In the genomic region with DNA sequence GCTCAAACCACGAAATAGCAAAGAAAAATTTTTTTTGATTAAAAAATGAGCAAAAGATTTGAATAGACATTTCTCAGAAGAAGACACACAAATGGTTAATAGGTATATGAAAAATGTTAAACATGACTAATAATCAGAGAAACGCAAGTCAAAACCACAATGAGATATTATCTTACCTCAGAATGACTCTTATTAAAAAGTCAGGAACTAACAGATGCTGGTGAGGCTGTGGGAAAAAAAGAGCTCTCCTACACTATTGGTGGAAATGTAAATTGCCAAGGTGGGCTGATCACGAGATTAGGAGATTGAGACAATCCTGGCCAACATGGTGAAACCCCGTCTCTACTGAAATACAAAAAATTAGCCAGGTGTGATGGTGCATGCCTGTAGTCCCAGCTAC, we compare ENCODE assay signal across 29 cellular contexts.
DNase-seq lines count a peak whose midpoint lies in the region; ATAC-seq and TF ChIP-seq lines count a peak whose summit lies in the region.
"Had no signal": no experiment of that assay in that cellular context is flagged by ENCODE, and none has a peak within 500 bp of the region (broad histone marks: within the 10 kb centered on the region; RNA-seq: fewer than 3 reads in every experiment).

No MANE protein-coding gene starts in this region.

- H3K4me1 ChIP-seq in mammary epithelial cell (ENCODE audit: insufficient read depth, low read length): peaks cover 6% of the 10 kb centered on the region
- H3K4me1 ChIP-seq: BLaER1 treated with 17β-estradiol and CSF1 and Interleukin-3, amounts not matched to agents 10 nM and 100 nM; body of pancreas; heart left ventricle; suprapubic skin; upper lobe of left lung had no signal

- H2AFZ ChIP-seq in mammary epithelial cell (ENCODE audit: low read depth, low read length): no peak overlapping the region

- no peak for ATAC-seq in HG02759 (IDR thresholded peaks at IDR 0.05; ENCODE audit: unreplicated experiment)
- no peak for ATAC-seq in HG03342 (IDR thresholded peaks at IDR 0.05; ENCODE audit: unreplicated experiment)
- ATAC-seq: activated CD8-positive, alpha-beta memory T cell treated with anti-CD3 and anti-CD28 coated beads, Interleukin-2, amount 10 ng/mL, durations not matched to agents 7 days and 5 days; activated naive CD8-positive, alpha-beta T cell treated with anti-CD3 and anti-CD28 coated beads, Interleukin-2, amount 50 U/mL, for 24 hours; activated T-cell treated with anti-CD3 and anti-CD28 coated beads, Interleukin-2, amount 50 U/mL, for 72 hours; body of pancreas; heart left ventricle; stimulated activated naive B cell treated with anti-CD40 and anti-IgM and Interleukin-4, amounts not matched to agents 10 μg/mL and 1 μg/mL and 100 μg/mL, for 72 hours had no signal

- H3K27me3 ChIP-seq in mammary epithelial cell (ENCODE audit: insufficient read depth, low read length): no peaks in the 10 kb centered on the region
- H3K27me3 ChIP-seq: BLaER1 treated with 17β-estradiol and CSF1 and Interleukin-3, amounts not matched to agents 10 nM and 100 nM; body of pancreas; heart left ventricle; suprapubic skin; upper lobe of left lung had no signal

- BruUV-seq in mammary epithelial cell (replicated peaks; lab: Mats Ljungman, UMichigan): no TSS peak

- intact Hi-C loops in mammary epithelial cell (cut with micrococcal nuclease): no loop called here

- H4K20me1 ChIP-seq in mammary epithelial cell (ENCODE audit: insufficient read depth, low read length): no peaks in the 10 kb centered on the region
- H4K20me1 ChIP-seq: BLaER1 treated with 17β-estradiol and CSF1 and Interleukin-3, amounts not matched to agents 10 nM and 100 nM had no signal

- no peaks in the 10 kb centered on the region for H3K79me2 ChIP-seq in mammary epithelial cell (ENCODE audit: insufficient read depth, low read length)

- no peak overlapping the region for H3K4me2 ChIP-seq in mammary epithelial cell (ENCODE audit: insufficient read depth, low read depth, low read length)
- H3K4me2 ChIP-seq: BLaER1 treated with 17β-estradiol and CSF1 and Interleukin-3, amounts not matched to agents 10 nM and 100 nM had no signal

- no peak overlapping the region for H3K27ac ChIP-seq in mammary epithelial cell (ENCODE audit: insufficient read depth, low read depth, low read length)
- H3K27ac ChIP-seq: BLaER1 treated with 17β-estradiol and CSF1 and Interleukin-3, amounts not matched to agents 10 nM and 100 nM; body of pancreas; heart left ventricle; HL-60; RWPE1; SK-N-MC; suprapubic skin; upper lobe of left lung had no signal

- no peaks in the 10 kb centered on the region for H3K36me3 ChIP-seq in mammary epithelial cell (ENCODE audit: insufficient read depth, low read length)
- H3K36me3 ChIP-seq: BLaER1 treated with 17β-estradiol and CSF1 and Interleukin-3, amounts not matched to agents 10 nM and 100 nM; heart left ventricle; suprapubic skin; upper lobe of left lung had no signal

- dilution Hi-C loops in mammary epithelial cell (cut with HindIII; ENCODE audit: low sequenced_read_pairs): no loop called here

- peak; percentile 88 for DNase-seq in ELR (ENCODE audit: low read depth)
- DNase-seq in NCI-H226: peak; percentile 83
- peak; percentile 87 for DNase-seq in mammary epithelial cell
- peak; percentile 70 for DNase-seq in fibroblast of villous mesenchyme (ENCODE audit: low read depth)
- DNase-seq in activated effector memory CD4-positive, alpha-beta T cell treated with anti-CD3 and anti-CD28 coated beads, Interleukin-2, amount 50 U/mL, for 16 hours: no peak
- DNase-seq in activated CD4-positive, alpha-beta T cell treated with anti-CD3 and anti-CD28 coated beads for 1 hour: no peak
- DNase-seq: activated B cell treated with CpG ODN at 0.5 μM for 24 hours; activated CD4-positive, alpha-beta T cell treated with anti-CD3 and anti-CD28 coated beads, Interleukin-2, amount 50 U/mL, for 4 hours; activated CD8-positive, alpha-beta memory T cell treated with anti-CD3 and anti-CD28 coated beads, Interleukin-2, amount 10 ng/mL, durations not matched to agents 7 days and 5 days; activated naive CD4-positive, alpha-beta T cell; activated naive CD8-positive, alpha-beta T cell treated with anti-CD3 and anti-CD28 coated beads, Interleukin-2, amount 50 U/mL, for 24 hours; activated T-cell treated with anti-CD3 and anti-CD28 coated beads, Interleukin-2, amount 50 U/mL, for 72 hours; body of pancreas; GDM1; heart left ventricle; Kasumi-1; NCI-H1436 treated with DMSO at 0.1 percent for 48 hours; NCI-H2107; NCI-H510A; small intestine; stimulated activated naive B cell treated with anti-CD40 and anti-IgM and Interleukin-4, amounts not matched to agents 10 μg/mL and 1 μg/mL and 100 μg/mL, for 72 hours; upper lobe of left lung had no signal

- no peak overlapping the region for H3K9ac ChIP-seq in mammary epithelial cell (ENCODE audit: insufficient read depth, low read length)
- H3K9ac ChIP-seq: BLaER1 treated with 17β-estradiol and CSF1 and Interleukin-3, amounts not matched to agents 10 nM and 100 nM had no signal

- 21% methylated on average over 3 of the region's 4 CpGs for WGBS in mammary epithelial cell (ENCODE audit: low coverage, missing lambda C conversion rate)

- CTCF ChIA-PET in mammary epithelial cell (lab: Charles Lee; ENCODE audit: low non-redundant PET): interaction anchor here (0.6 kb wide), 1 partner anchor 60 kb away, joined by 7 read pairs; no protein-coding TSS in a partner anchor

- H3K4me3 ChIP-seq in mammary epithelial cell (replicated peaks in 1 of 3; ENCODE audit: insufficient read depth in 1 of 3, low read depth in 2 of 3, low read length in 3 of 3) (no peak overlapping the region), fibroblast of villous mesenchyme (ENCODE audit: low read depth, low read length) (no peak overlapping the region)
- H3K4me3 ChIP-seq: BLaER1 treated with 17β-estradiol and CSF1 and Interleukin-3, amounts not matched to agents 10 nM and 100 nM; body of pancreas; heart left ventricle; SK-N-MC; suprapubic skin; upper lobe of left lung had no signal

- H3K9me3 ChIP-seq in mammary epithelial cell (replicated peaks; ENCODE audit: insufficient read depth, low read length): no peaks in the 10 kb centered on the region
- H3K9me3 ChIP-seq: body of pancreas, suprapubic skin, upper lobe of left lung had no signal

- in situ Hi-C loops in mammary epithelial cell (cut with MboI; ENCODE audit: low sequenced_read_pairs in 2 of 2): no loop called here

- TF ChIP-seq CTCF in mammary epithelial cell (conservative IDR thresholded peaks at IDR 0.05 in 1 of 2, IDR thresholded peaks at IDR 0.05 in 1 of 2; ENCODE audit: extremely low read depth in 1 of 2, insufficient read depth in 1 of 2, low read depth in 1 of 2, low read length in 2 of 2): no peak
- TF ChIP-seq CTCF in fibroblast of villous mesenchyme (IDR thresholded peaks at IDR 0.05; ENCODE audit: insufficient read depth, low read depth, low read length): no peak

Comparison
In these comparisons a context has a peak if more than half of its experiments do, and no peak if none do; other contexts are left out.
1. DNase-seq: peak in ELR (single experiment), NCI-H226 (single experiment), mammary epithelial cell (single experiment) and fibroblast of villous mesenchyme (single experiment); none in activated effector memory CD4-positive, alpha-beta T cell treated with anti-CD3 and anti-CD28 coated beads, Interleukin-2, amount 50 U/mL, for 16 hours (single experiment) and activated CD4-positive, alpha-beta T cell treated with anti-CD3 and anti-CD28 coated beads for 1 hour (single experiment).